8 cellular contexts compared by ENCODE assay signal in the genomic region with DNA sequence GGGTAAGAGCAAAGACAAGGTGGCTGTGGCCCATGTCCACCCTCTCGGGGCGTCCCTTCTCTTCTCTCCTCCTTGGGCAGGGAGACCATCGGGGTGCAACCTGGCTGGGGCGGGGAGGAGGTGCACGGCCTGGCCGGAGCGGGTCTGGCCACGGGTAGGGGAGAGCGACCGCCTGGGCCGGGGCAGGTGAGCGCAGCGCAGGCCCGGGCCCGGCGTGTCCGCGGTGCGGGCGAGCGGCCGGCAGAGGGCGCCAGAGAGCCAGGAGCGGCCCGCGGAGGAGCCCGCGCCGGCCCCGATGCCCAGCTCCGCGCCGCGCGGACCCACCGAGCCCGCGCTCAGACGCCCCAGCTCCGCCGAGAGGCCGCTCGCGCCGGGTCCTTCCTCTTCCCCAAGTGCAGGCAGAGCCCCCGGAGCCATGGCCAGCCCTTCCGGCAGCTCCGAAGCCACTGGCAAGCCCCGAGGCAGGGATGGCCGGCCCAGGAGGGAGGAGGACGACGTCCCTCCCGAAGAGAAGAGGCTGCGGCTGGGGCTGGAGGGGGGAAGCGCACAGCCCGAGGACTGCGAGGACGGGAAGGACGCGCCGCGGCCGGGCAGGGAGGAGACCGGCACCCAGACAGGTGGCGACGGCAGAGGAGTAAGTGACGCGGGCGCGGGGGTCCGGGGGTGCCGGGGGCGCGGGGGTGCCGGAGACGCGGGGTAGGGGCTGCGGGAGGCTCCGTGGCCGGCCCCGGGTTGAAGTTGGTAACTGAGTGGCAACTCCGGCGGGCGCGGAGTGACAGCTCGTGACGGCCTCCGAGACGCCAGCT.
A peak's percentile ranks its signal among the peaks of the same experiment; 100 is the strongest.
DNase-seq lines count a peak whose midpoint lies in the region; ATAC-seq, FAIRE-seq and TF ChIP-seq lines count a peak whose summit lies in the region.
"Not testable (repeated sequence)": the region's sequence is repeated elsewhere in the genome, so short reads cannot be mapped to it uniquely, and the experiment has no call there.

No MANE protein-coding gene starts in this region.

- RAD21 ChIA-PET in GM12878 (lab: Charles Lee; ENCODE audit: unreplicated experiment) = interaction anchor here (2.7 kb wide), 1 partner anchor 376 kb away, joined by 7 read pairs; no protein-coding TSS in a partner anchor

- POLR2A ChIA-PET in activated CD4-positive, alpha-beta memory T cell treated with anti-CD3 and anti-CD28 coated beads, Interleukin-2, amount 10 ng/mL, durations not matched to agents 7 days and 5 days (lab: Charles Lee); GM12878 (lab: Charles Lee): not testable (repeated sequence)

- peak; percentile 47 for TF ChIP-seq RAD21 in GM12878 (IDR thresholded peaks at IDR 0.05; ENCODE audit: insufficient read depth, low read depth, low read length)

- peak; percentile 79 for ATAC-seq in GM12878
- not testable (repeated sequence) for ATAC-seq in heart left ventricle

- not testable (repeated sequence) for H4K20me1 ChIP-seq in BLaER1; OCI-LY1 (ENCODE audit: insufficient read depth, low read length); GM12878 (ENCODE audit: control insufficient read depth, insufficient read depth); neural progenitor cell (ENCODE audit: low read depth)

- TF ChIP-seq POLR2A in GM12878 (IDR thresholded peaks at IDR 0.05; ENCODE audit: low read depth, low read length); heart left ventricle (IDR thresholded peaks at IDR 0.05): not testable (repeated sequence)

- TF ChIP-seq CTCF in OCI-LY1 (IDR thresholded peaks at IDR 0.05; ENCODE audit: low read length) (peak; percentile 14; the same call in 1 of the 2 replicates), GM12878 (IDR thresholded peaks at IDR 0.05 in 2 of 3, conservative IDR thresholded peaks at IDR 0.05 in 1 of 3; ENCODE audit: control insufficient read depth in 2 of 3, extremely low read depth in 1 of 3, insufficient read depth in 1 of 3, low read depth in 3 of 3, low read length in 3 of 3) (peak in 2 of 3 experiments; percentile 34 to 43; a peak in 3 of 6 replicates), heart left ventricle (IDR thresholded peaks at IDR 0.05) (peak in 11 of 12 donors; percentile 17 to 67 (median 48)), neural progenitor cell (IDR thresholded peaks at IDR 0.05) (peak; percentile 41)

- H3K79me2 ChIP-seq in OCI-LY1 (ENCODE audit: insufficient read depth, low read length); GM12878 (ENCODE audit: control insufficient read depth, insufficient read depth, low read length); neural progenitor cell (ENCODE audit: low read depth): not testable (repeated sequence)

- H3K9me2 ChIP-seq in OCI-LY1 (ENCODE audit: low read depth, low read length) = not testable (repeated sequence)

- H3K27ac Mint-ChIP-seq in activated CD4-positive, alpha-beta memory T cell treated with anti-CD3 and anti-CD28 coated beads, Interleukin-2, amount 10 ng/mL, durations not matched to agents 7 days and 5 days; neural progenitor cell: not testable (repeated sequence)

- not testable (repeated sequence) for H2AFZ ChIP-seq in OCI-LY1 (ENCODE audit: low read length); GM12878 (ENCODE audit: control insufficient read depth, low read depth, low read length)
- H2AFZ ChIP-seq in neural progenitor cell (replicated peaks) = peak overlapping the region; percentile 77

- peak overlapping the region; percentile 55 for H3K4me2 ChIP-seq in BLaER1
- H3K4me2 ChIP-seq in OCI-LY1 (ENCODE audit: low read length); GM12878 (ENCODE audit: control insufficient read depth, insufficient read depth): not testable (repeated sequence)
- peak overlapping the region; percentile 88 for H3K4me2 ChIP-seq in neural progenitor cell

- not testable (repeated sequence) for H3K4me3 Mint-ChIP-seq in activated CD4-positive, alpha-beta memory T cell treated with anti-CD3 and anti-CD28 coated beads, Interleukin-2, amount 10 ng/mL, durations not matched to agents 7 days and 5 days
- H3K4me3 Mint-ChIP-seq in neural progenitor cell = peak overlapping the region; percentile 77

- 0 out of 2 replicates have a peak overlapping the region, but pooled peaks have one; percentile 38 for H3K4me3 ChIP-seq in BLaER1
- peak overlapping the region; percentile 36 for H3K4me3 ChIP-seq in H7 (ENCODE audit: insufficient read depth, low read depth, low read length)
- H3K4me3 ChIP-seq in OCI-LY1 (ENCODE audit: low read depth, low read length, poor library complexity, severe bottlenecking); GM12878: not testable (repeated sequence)
- H3K4me3 ChIP-seq in heart left ventricle = peak overlapping the region in 9 of 12 donors; percentile 3 to 35 (median 27)
- peak overlapping the region; percentile 56 for H3K4me3 ChIP-seq in neural progenitor cell

- H3F3A ChIP-seq in OCI-LY1 (ENCODE audit: insufficient read depth, low read length); neural progenitor cell (ENCODE audit: low read depth): not testable (repeated sequence)

- TF ChIP-seq EP300 in GM12878 (IDR thresholded peaks at IDR 0.05; ENCODE audit: borderline replicate concordance in 1 of 2, control insufficient read depth in 1 of 2, low read depth in 2 of 2, low read length in 2 of 2) = not testable (repeated sequence)

- not testable (repeated sequence) for FAIRE-seq in GM12878 (lab: Jason Lieb, UNC)

- H3K9ac ChIP-seq in BLaER1; OCI-LY1 (ENCODE audit: low read length); GM12878 (ENCODE audit: control insufficient read depth, insufficient read depth, low read length); neural progenitor cell: not testable (repeated sequence)

- not testable (repeated sequence) for H3K4me1 Mint-ChIP-seq in activated CD4-positive, alpha-beta memory T cell treated with anti-CD3 and anti-CD28 coated beads, Interleukin-2, amount 10 ng/mL, durations not matched to agents 7 days and 5 days; neural progenitor cell

- SMC1A ChIA-PET in GM12878 (lab: Charles Lee; ENCODE audit: uncharacterized antibody, unreplicated experiment) = not testable (repeated sequence)

- not testable (repeated sequence) for H3K4me1 ChIP-seq in BLaER1; OCI-LY1 (ENCODE audit: insufficient read depth, low read length, severe bottlenecking); GM12878 (ENCODE audit: control insufficient read depth, insufficient read depth, low read length); heart left ventricle; neural progenitor cell

- intact Hi-C loops in GM12878 (cut with micrococcal nuclease; ENCODE audit: unreplicated experiment) = loop anchor here (5.0 to 10.0 kb wide), 3 partner anchors 253 to 1403 kb away; no protein-coding TSS in a partner anchor
- intact Hi-C loops in heart left ventricle (cut with DNase I) = loop anchor here in 9 of 10 donors (5.0 to 10.0 kb wide), 4 partner anchors 255 to 1405 kb away; no protein-coding TSS in a partner anchor

- not testable (repeated sequence) for H3K36me3 ChIP-seq in BLaER1; H7 (replicated peaks; ENCODE audit: control insufficient read depth, insufficient read depth, low read length); OCI-LY1 (ENCODE audit: insufficient read depth, low read length); GM12878 (ENCODE audit: control insufficient read depth in 2 of 2, insufficient read depth in 2 of 2, low read length in 1 of 2); heart left ventricle; neural progenitor cell

- H3K36me3 Mint-ChIP-seq in activated CD4-positive, alpha-beta memory T cell treated with anti-CD3 and anti-CD28 coated beads, Interleukin-2, amount 10 ng/mL, durations not matched to agents 7 days and 5 days (ENCODE audit: low read depth); neural progenitor cell: not testable (repeated sequence)

- H3K27me3 ChIP-seq in BLaER1 (peaks cover 20% of the 10 kb centered on the region), H7 (ENCODE audit: control insufficient read depth, insufficient read depth, low read length) (peaks cover 14% of the 10 kb centered on the region), heart left ventricle (peaks cover 0 to 39% (median 9%) of the 10 kb centered on the region in 9 donors), neural progenitor cell (peaks cover 23% of the 10 kb centered on the region)
- not testable (repeated sequence) for H3K27me3 ChIP-seq in OCI-LY1 (ENCODE audit: insufficient read depth, low read length); GM12878 (replicated peaks in 1 of 2; ENCODE audit: control insufficient read depth in 2 of 2, insufficient read depth in 2 of 2, low read length in 1 of 2)

- WGBS in GM12878 (ENCODE audit: insufficient coverage, insufficient replicate concordance, low lambda C conversion rate, missing lambda C conversion rate) = 27% methylated on average over 6 of the region's 89 CpGs
- WGBS in heart left ventricle, 4 donors = 0 to 2% (median 1%) methylated on average over 9 to 86 of the region's 89 CpGs

- peak; percentile 93 for DNase-seq in H7
- peak; percentile 47 for DNase-seq in activated CD4-positive, alpha-beta memory T cell treated with anti-CD3 and anti-CD28 coated beads, Interleukin-2, amount 10 ng/mL, durations not matched to agents 7 days and 5 days
- DNase-seq in GM12878 (ENCODE audit: low read depth, low spot score) = not testable (repeated sequence)
- DNase-seq in heart left ventricle = peak; percentile 13 to 71 (median 29)
- DNase-seq in neural progenitor cell (ENCODE audit: low spot score) = peak; percentile 65
- peak; percentile 1 for DNase-seq in stimulated activated CD8-positive, alpha-beta memory T cell treated with anti-CD3 and anti-CD28 coated beads, Interleukin-15, amount 100 ng/mL, for 4 hours (ENCODE audit: low read depth in 2 of 2)

- H3K9me3 ChIP-seq in BLaER1; OCI-LY1 (ENCODE audit: low read length); GM12878 (replicated peaks; ENCODE audit: control insufficient read depth, insufficient read depth, low read length); heart left ventricle; neural progenitor cell (ENCODE audit: low read depth): not testable (repeated sequence)

- H3K27ac ChIP-seq in BLaER1; OCI-LY1 (ENCODE audit: low read depth, low read length, poor library complexity, severe bottlenecking); GM12878 (ENCODE audit: control insufficient read depth, insufficient read depth); heart left ventricle; neural progenitor cell: not testable (repeated sequence)

- in situ Hi-C loops in GM12878 (cut with MboI) = loop anchor here (5.0 to 10.0 kb wide), 2 partner anchors 375 to 1403 kb away; no protein-coding TSS in a partner anchor

- H3K9me3 Mint-ChIP-seq in activated CD4-positive, alpha-beta memory T cell treated with anti-CD3 and anti-CD28 coated beads, Interleukin-2, amount 10 ng/mL, durations not matched to agents 7 days and 5 days; neural progenitor cell: not testable (repeated sequence)

- CTCF ChIA-PET in activated CD4-positive, alpha-beta memory T cell treated with anti-CD3 and anti-CD28 coated beads, Interleukin-2, amount 10 ng/mL, durations not matched to agents 7 days and 5 days (lab: Charles Lee) = interaction anchor here (0.6 to 2.6 kb wide), 4 partner anchors 14 to 376 kb away, joined by 3 to 7 read pairs (median 4); no protein-coding TSS in a partner anchor
- CTCF ChIA-PET in GM12878 (lab: Yijun Ruan, JAX) = interaction anchor here (1.0 to 2.1 kb wide), 2 partner anchors 250 to 376 kb away, joined by 3 to 9 read pairs; no protein-coding TSS in a partner anchor

- not testable (repeated sequence) for BruUV-seq in GM12878 (replicated peaks; lab: Mats Ljungman, UMichigan)

- peaks cover 15% of the 10 kb centered on the region for H3K27me3 Mint-ChIP-seq in activated CD4-positive, alpha-beta memory T cell treated with anti-CD3 and anti-CD28 coated beads, Interleukin-2, amount 10 ng/mL, durations not matched to agents 7 days and 5 days
- H3K27me3 Mint-ChIP-seq in neural progenitor cell (ENCODE audit: insufficient read depth, low read depth) = peaks cover 30% of the 10 kb centered on the region
